8 cellular contexts compared by ENCODE assay signal in genomic region chr10:14837756-14838581, GRCh38. TPM values are rescaled to one million over a fixed set of nuclear protein-coding genes. Genes with fewer than 3 reads are reported as not detected.
DNase-seq lines count a peak whose midpoint lies in the region; ATAC-seq, FAIRE-seq and TF ChIP-seq lines count a peak whose summit lies in the region.

TSS of gene CDNF (minus strand) at chr10:14838037. CDS start at chr10:14837946, 91 bp downstream.
TSS of gene HSPA14 (plus strand) at chr10:14838306. CDS start at chr10:14838403, 97 bp downstream.
TSS of gene MSANTD7 (plus strand) at chr10:14838306. CDS start at chr10:14842285, 3,979 bp downstream.

- FAIRE-seq in astrocyte (lab: Jason Lieb, UNC) = peak; percentile 67

- peaks cover 2% of the 10 kb centered on the region for H3K4me1 Mint-ChIP-seq in astrocyte (ENCODE audit: low read depth, unreplicated experiment)

- H3K9me3 Mint-ChIP-seq in astrocyte (ENCODE audit: unreplicated experiment) = no peaks in the 10 kb centered on the region

- ATAC-seq in GM18505 (IDR thresholded peaks at IDR 0.05; ENCODE audit: unreplicated experiment) = peak; percentile 93
- peak; percentile 93 for ATAC-seq in HG02973 (IDR thresholded peaks at IDR 0.05; ENCODE audit: unreplicated experiment)
- peak; percentile 99 for ATAC-seq in right cardiac atrium

- no peaks in the 10 kb centered on the region for H3K27me3 ChIP-seq in astrocyte (ENCODE audit: insufficient read depth, low read length)
- H3K27me3 ChIP-seq in right cardiac atrium (ENCODE audit: control insufficient read depth, insufficient read depth) = no peaks in the 10 kb centered on the region
- H3K27me3 ChIP-seq in vagina = no peaks in the 10 kb centered on the region

- TF ChIP-seq POLR2A in GM18505 (IDR thresholded peaks at IDR 0.05; ENCODE audit: borderline replicate concordance, extremely low read depth, insufficient read depth, insufficient read length) = peak; percentile 91
- TF ChIP-seq POLR2A in vagina (IDR thresholded peaks at IDR 0.05) = peak in 1 of 2 donors; percentile 62

- no peak for TF ChIP-seq CTCF in astrocyte (IDR thresholded peaks at IDR 0.05; ENCODE audit: insufficient read depth, low read depth, low read length)
- no peak for TF ChIP-seq CTCF in vagina (IDR thresholded peaks at IDR 0.05)

- peak; percentile 94 for DNase-seq in NCI-H2029 (lab: John Stamatoyannopoulos, UW)
- DNase-seq in T-helper 22 cell (ENCODE audit: low read depth) = peak; percentile 98
- DNase-seq in astrocyte (ENCODE audit: low read depth) = peak; percentile 96
- DNase-seq in right cardiac atrium = peak; percentile 99 to 100 (median 100)
- DNase-seq in pulmonary artery endothelial cell (ENCODE audit: low read depth, low spot score) = peak; percentile 96
- peak; percentile 98 to 99 for DNase-seq in vagina (ENCODE audit: extremely low spot score in 2 of 2)

- H3K27me3 Mint-ChIP-seq in astrocyte (ENCODE audit: low read depth, unreplicated experiment) = no peaks in the 10 kb centered on the region

- H3K9ac ChIP-seq in astrocyte (ENCODE audit: low read length) = peak within 1 kb of the TSS; percentile 99

- H3K4me1 ChIP-seq in astrocyte (ENCODE audit: insufficient read depth, low read length) (peaks cover 8% of the 10 kb centered on the region), right cardiac atrium (ENCODE audit: control insufficient read depth, insufficient read depth, low read length) (no peaks in the 10 kb centered on the region), vagina (peaks cover 29% of the 10 kb centered on the region)

- H3K9me3 ChIP-seq in astrocyte (ENCODE audit: insufficient read depth, low read depth, low read length) (no peaks in the 10 kb centered on the region), right cardiac atrium (ENCODE audit: control insufficient read depth, low read length) (no peaks in the 10 kb centered on the region), vagina (no peaks in the 10 kb centered on the region)

- peaks cover 21% of the 10 kb centered on the region for H3K36me3 ChIP-seq in astrocyte (ENCODE audit: insufficient read depth, low read length)
- peaks cover 0 to 14% of the 10 kb centered on the region in 2 donors for H3K36me3 ChIP-seq in vagina

- H3K4me3 ChIP-seq in astrocyte (ENCODE audit: insufficient read depth, low read depth, low read length) = peak within 1 kb of the TSS; percentile 94
- peak within 1 kb of the TSS; percentile 76 for H3K4me3 ChIP-seq in right cardiac atrium (ENCODE audit: low read length)
- peak within 1 kb of the TSS; percentile 80 to 88 for H3K4me3 ChIP-seq in vagina

- H3K79me2 ChIP-seq in astrocyte (ENCODE audit: insufficient read depth, low read length) = peaks cover 36% of the 10 kb centered on the region

- H4K20me1 ChIP-seq in astrocyte (ENCODE audit: insufficient read depth, low read length) = peaks cover 7% of the 10 kb centered on the region

- peak within 1 kb of the TSS; percentile 98 for H3K4me3 Mint-ChIP-seq in astrocyte (ENCODE audit: unreplicated experiment)

- H3K27ac ChIP-seq in astrocyte (ENCODE audit: low read depth, low read length) (peak within 1 kb of the TSS; percentile 97), right cardiac atrium (ENCODE audit: low read length) (peak within 1 kb of the TSS; percentile 91), vagina (peak within 1 kb of the TSS; percentile 97)

- peak within 1 kb of the TSS; percentile 92 for H3K4me2 ChIP-seq in astrocyte (ENCODE audit: low read length)

- H3K36me3 Mint-ChIP-seq in astrocyte (ENCODE audit: low read depth, unreplicated experiment) = no peaks in the 10 kb centered on the region

- under 1% methylated on average over 72 of the region's 72 CpGs for WGBS in right cardiac atrium

- H3K27ac Mint-ChIP-seq in astrocyte (ENCODE audit: unreplicated experiment) = peak within 1 kb of the TSS; percentile 89

- intact Hi-C loops in right cardiac atrium (cut with DNase I) = no loop called here
- intact Hi-C loops in vagina (cut with DNase I) = loop anchor here (10.0 kb wide), 2 partner anchors 233 to 333 kb away; no protein-coding TSS in a partner anchor

- H2AFZ ChIP-seq in astrocyte (ENCODE audit: low read depth, low read length) = peak within 1 kb of the TSS; percentile 96

RNA-seq across cellular contexts. Expression of gene CDNF, which starts in this region (rescaled TPM):
- 1.4 and 2.0 TPM in 2 replicates for total RNA-seq in astrocyte
- total RNA-seq in right cardiac atrium = 1 to 10 TPM; 1.9 to 6.7 (median 2.6) TPM
- polyA plus RNA-seq in right cardiac atrium = 4.5 TPM
- 0.11 and 0.79 TPM in 2 replicates for total RNA-seq in pulmonary artery endothelial cell
- 7.4 TPM for total RNA-seq in vagina

RNA-seq across cellular contexts. Expression of gene HSPA14, which starts in this region (rescaled TPM):
- total RNA-seq in astrocyte = 12.8 and 13.3 TPM in 2 replicates
- 10 to 100 TPM in 1 of 4 donors, 1 to 10 TPM in 3; 7.4 to 10.0 (median 8.9) TPM for total RNA-seq in right cardiac atrium
- polyA plus RNA-seq in right cardiac atrium = 9.5 TPM
- 16.2 and 17.1 TPM in 2 replicates for total RNA-seq in pulmonary artery endothelial cell
- 8.3 TPM for total RNA-seq in vagina

RNA-seq across cellular contexts. Expression of gene MSANTD7, which starts in this region (rescaled TPM):
- total RNA-seq in astrocyte (15.1 and 16.0 TPM in 2 replicates), right cardiac atrium (1 to 10 TPM; 4.6 to 6.1 (median 5.4) TPM), pulmonary artery endothelial cell (22.3 and 27.9 TPM in 2 replicates), vagina (11.8 TPM)
- 2.5 TPM for polyA plus RNA-seq in right cardiac atrium

Comparison
In these comparisons a context has a peak if more than half of its experiments do, and no peak if none do; other contexts are left out.
1. Peak in every context shown above with its lines: DNase-seq, ATAC-seq, H3K4me3 ChIP-seq and H3K27ac ChIP-seq.